In genomic region chr15:51739056-51739455, GRCh38 we compare ENCODE assay signal across 21 cellular contexts. TPM values are rescaled to one million over a fixed set of nuclear protein-coding genes. Genes with fewer than 3 reads are reported as not detected.
DNase-seq lines count a peak whose midpoint lies in the region; ATAC-seq and TF ChIP-seq lines count a peak whose summit lies in the region.
"Had no signal": no experiment of that assay in that cellular context is flagged by ENCODE, and none has a peak within 500 bp of the region (broad histone marks: within the 10 kb centered on the region; RNA-seq: fewer than 3 reads in every experiment).

No MANE protein-coding gene starts in this region.

- no peaks in the 10 kb centered on the region for H3K79me2 ChIP-seq in GM23248 (ENCODE audit: insufficient read depth)

- POLR2A ChIA-PET in activated CD8-positive, alpha-beta T cell treated with anti-CD3 and anti-CD28 coated beads, Interleukin-2, amount 10 ng/mL, durations not matched to agents 7 days and 5 days (lab: Charles Lee) = no interaction called here
- POLR2A ChIA-PET in activated CD8-positive, alpha-beta T cell treated with anti-CD3 and anti-CD28 coated beads for 36 hours (lab: Charles Lee) = interaction anchor here (1.6 kb wide), 1 partner anchor 13 kb away, joined by 6 read pairs; no protein-coding TSS in a partner anchor

- H3K9me2 ChIP-seq in GM23248 (ENCODE audit: insufficient read depth) = no peaks in the 10 kb centered on the region

- ATAC-seq in activated CD8-positive, alpha-beta T cell treated with anti-CD3 and anti-CD28 coated beads, Interleukin-2, amount 10 ng/mL, durations not matched to agents 7 days and 5 days = no peak
- ATAC-seq in activated CD8-positive, alpha-beta T cell treated with anti-CD3 and anti-CD28 coated beads for 36 hours = no peak
- peak; percentile 28; the same call in 2 of the 3 replicates for ATAC-seq in RWPE2 (ENCODE audit: low read depth)
- no peak for ATAC-seq in effector memory CD8-positive, alpha-beta T cell (replicated peaks)
- no peak for ATAC-seq in HG02588 (IDR thresholded peaks at IDR 0.05; ENCODE audit: unreplicated experiment)

- H3K4me1 Mint-ChIP-seq in activated CD8-positive, alpha-beta T cell treated with anti-CD3 and anti-CD28 coated beads, Interleukin-2, amount 10 ng/mL, durations not matched to agents 7 days and 5 days (ENCODE audit: low read depth) = peaks cover 34% of the 10 kb centered on the region
- H3K4me1 Mint-ChIP-seq in activated CD8-positive, alpha-beta T cell treated with anti-CD3 and anti-CD28 coated beads for 36 hours (ENCODE audit: low read depth) = peaks cover 32% of the 10 kb centered on the region
- H3K4me1 Mint-ChIP-seq in effector memory CD8-positive, alpha-beta T cell (ENCODE audit: low read depth in 2 of 2) = peaks cover 34 to 42% of the 10 kb centered on the region in 2 donors
- H3K4me1 Mint-ChIP-seq in neural crest cell = peaks cover 16% of the 10 kb centered on the region

- H3K4me2 ChIP-seq in GM23248 (ENCODE audit: unreplicated experiment) = no peak overlapping the region

- H3K9me3 ChIP-seq in RWPE2 (ENCODE audit: severe bottlenecking) (no peaks in the 10 kb centered on the region), GM23248 (ENCODE audit: low read depth) (no peaks in the 10 kb centered on the region)
- H3K9me3 ChIP-seq: sigmoid colon had no signal

- in situ Hi-C loops in GM23248 (cut with MboI) = no loop called here

- no peak overlapping the region for H2AFZ ChIP-seq in GM23248

- H3F3A ChIP-seq in GM23248 (ENCODE audit: insufficient read depth) = peaks cover 5% of the 10 kb centered on the region

- no peak overlapping the region for H3K27ac ChIP-seq in RWPE2 (ENCODE audit: poor library complexity, severe bottlenecking)
- H3K27ac ChIP-seq in GM23248 = no peak overlapping the region
- H3K27ac ChIP-seq: brain microvascular endothelial cell, HL-60, KMS-11 had no signal

- TF ChIP-seq CTCF in activated CD8-positive, alpha-beta T cell treated with anti-CD3 and anti-CD28 coated beads for 36 hours (IDR thresholded peaks at IDR 0.05) = no peak
- TF ChIP-seq CTCF in RWPE2 (IDR thresholded peaks at IDR 0.05; ENCODE audit: poor library complexity, severe bottlenecking) = no peak
- TF ChIP-seq CTCF in neural crest cell (conservative IDR thresholded peaks at IDR 0.05) = no peak

- H3K36me3 ChIP-seq in RWPE2 (ENCODE audit: low read depth) = no peaks in the 10 kb centered on the region
- H3K36me3 ChIP-seq in GM23248 (ENCODE audit: low read depth) = no peaks in the 10 kb centered on the region
- H3K36me3 ChIP-seq: brain microvascular endothelial cell, sigmoid colon had no signal

- no peaks in the 10 kb centered on the region for H3K27me3 ChIP-seq in RWPE2 (ENCODE audit: insufficient read depth, poor library complexity, severe bottlenecking)
- peaks cover 8% of the 10 kb centered on the region; the same call in 1 of the 2 replicates for H3K27me3 ChIP-seq in GM23248 (replicated peaks; ENCODE audit: insufficient read depth)
- H3K27me3 ChIP-seq: brain microvascular endothelial cell, sigmoid colon had no signal

- H3K9me3 Mint-ChIP-seq in activated CD8-positive, alpha-beta T cell treated with anti-CD3 and anti-CD28 coated beads, Interleukin-2, amount 10 ng/mL, durations not matched to agents 7 days and 5 days (ENCODE audit: insufficient read depth) = no peaks in the 10 kb centered on the region
- H3K9me3 Mint-ChIP-seq in activated CD8-positive, alpha-beta T cell treated with anti-CD3 and anti-CD28 coated beads for 36 hours = no peaks in the 10 kb centered on the region
- no peaks in the 10 kb centered on the region for H3K9me3 Mint-ChIP-seq in effector memory CD8-positive, alpha-beta T cell
- no peaks in the 10 kb centered on the region for H3K9me3 Mint-ChIP-seq in neural crest cell

- WGBS in GM23248 (ENCODE audit: low coverage in 1 of 2, low lambda C conversion rate in 2 of 2, missing lambda C conversion rate in 2 of 2), 2 experiments = 90 to 91% methylated on average over 1 of the region's 1 CpG

- H3K4me3 ChIP-seq in RWPE2 (ENCODE audit: severe bottlenecking) (no peak overlapping the region), GM23248 (no peak overlapping the region)
- H3K4me3 ChIP-seq: sigmoid colon had no signal

- H3K36me3 Mint-ChIP-seq in activated CD8-positive, alpha-beta T cell treated with anti-CD3 and anti-CD28 coated beads, Interleukin-2, amount 10 ng/mL, durations not matched to agents 7 days and 5 days (ENCODE audit: low read depth) = peaks cover 2% of the 10 kb centered on the region
- peaks cover 2% of the 10 kb centered on the region for H3K36me3 Mint-ChIP-seq in activated CD8-positive, alpha-beta T cell treated with anti-CD3 and anti-CD28 coated beads for 36 hours (ENCODE audit: low read depth)
- peaks cover 14% of the 10 kb centered on the region for H3K36me3 Mint-ChIP-seq in effector memory CD8-positive, alpha-beta T cell (ENCODE audit: insufficient read depth)
- H3K36me3 Mint-ChIP-seq in neural crest cell (ENCODE audit: low read depth) = no peaks in the 10 kb centered on the region

- H3K4me1 ChIP-seq in RWPE2 (ENCODE audit: insufficient read depth, poor library complexity, severe bottlenecking) (peaks cover 22% of the 10 kb centered on the region), GM23248 (ENCODE audit: insufficient read depth) (no peaks in the 10 kb centered on the region)

- no peaks in the 10 kb centered on the region for H4K20me1 ChIP-seq in GM23248 (ENCODE audit: insufficient read depth)

- CTCF ChIA-PET in activated CD8-positive, alpha-beta T cell treated with anti-CD3 and anti-CD28 coated beads, Interleukin-2, amount 10 ng/mL, durations not matched to agents 7 days and 5 days (lab: Charles Lee) = interaction anchor here (0.9 to 11.9 kb wide), 3 partner anchors 13 to 89 kb away, joined by 3 to 155 read pairs (median 7); no protein-coding TSS in a partner anchor
- CTCF ChIA-PET in activated CD8-positive, alpha-beta T cell treated with anti-CD3 and anti-CD28 coated beads for 36 hours (lab: Charles Lee) = interaction anchor here (1.1 to 9.0 kb wide), 3 partner anchors 29 to 89 kb away, joined by 3 to 92 read pairs (median 4); no protein-coding TSS in a partner anchor

- no peak overlapping the region for H3K9ac ChIP-seq in GM23248

- no peak overlapping the region for H3K4me3 Mint-ChIP-seq in activated CD8-positive, alpha-beta T cell treated with anti-CD3 and anti-CD28 coated beads, Interleukin-2, amount 10 ng/mL, durations not matched to agents 7 days and 5 days
- H3K4me3 Mint-ChIP-seq in activated CD8-positive, alpha-beta T cell treated with anti-CD3 and anti-CD28 coated beads for 36 hours = no peak overlapping the region
- H3K4me3 Mint-ChIP-seq in effector memory CD8-positive, alpha-beta T cell = peak overlapping the region; percentile 17 to 92
- H3K4me3 Mint-ChIP-seq in neural crest cell = peak overlapping the region; percentile 70

- no peak overlapping the region for H3K27ac Mint-ChIP-seq in activated CD8-positive, alpha-beta T cell treated with anti-CD3 and anti-CD28 coated beads, Interleukin-2, amount 10 ng/mL, durations not matched to agents 7 days and 5 days
- H3K27ac Mint-ChIP-seq in activated CD8-positive, alpha-beta T cell treated with anti-CD3 and anti-CD28 coated beads for 36 hours = no peak overlapping the region
- H3K27ac Mint-ChIP-seq in effector memory CD8-positive, alpha-beta T cell = peak overlapping the region; percentile 93 to 98
- no peak overlapping the region for H3K27ac Mint-ChIP-seq in neural crest cell (ENCODE audit: unreplicated experiment)

- no peaks in the 10 kb centered on the region for H3K27me3 Mint-ChIP-seq in activated CD8-positive, alpha-beta T cell treated with anti-CD3 and anti-CD28 coated beads, Interleukin-2, amount 10 ng/mL, durations not matched to agents 7 days and 5 days (ENCODE audit: low read depth)
- no peaks in the 10 kb centered on the region for H3K27me3 Mint-ChIP-seq in activated CD8-positive, alpha-beta T cell treated with anti-CD3 and anti-CD28 coated beads for 36 hours
- H3K27me3 Mint-ChIP-seq in effector memory CD8-positive, alpha-beta T cell = no peaks in the 10 kb centered on the region
- H3K27me3 Mint-ChIP-seq in neural crest cell (ENCODE audit: low read depth) = peaks cover 49% of the 10 kb centered on the region

- intact Hi-C loops in activated CD8-positive, alpha-beta T cell treated with anti-CD3 and anti-CD28 coated beads for 36 hours (cut with micrococcal nuclease) = loop anchor here (5.0 kb wide), 1 partner anchor 87 kb away; no protein-coding TSS in a partner anchor

- DNase-seq in activated CD8-positive, alpha-beta T cell treated with anti-CD3 and anti-CD28 coated beads, Interleukin-2, amount 10 ng/mL, durations not matched to agents 7 days and 5 days = peak; percentile 18
- DNase-seq in activated CD8-positive, alpha-beta T cell treated with anti-CD3 and anti-CD28 coated beads for 36 hours = no peak
- no peak for DNase-seq in RWPE2 (ENCODE audit: low spot score)
- no peak for DNase-seq in effector memory CD8-positive, alpha-beta T cell
- no peak for DNase-seq in neural crest cell (ENCODE audit: low read depth, low spot score)
- DNase-seq in DMS79 treated with DMSO at 0.1 percent for 48 hours (lab: John Stamatoyannopoulos, UW) = no peak
- no peak for DNase-seq in GM23248
- DNase-seq: brain microvascular endothelial cell; Calu3; GDM1; islet precursor cell; NCI-H1417; NCI-H446; sigmoid colon; stimulated activated CD4-positive, alpha-beta T cell treated with anti-CD3 and anti-CD28 coated beads, Interleukin-1b, Interleukin-23, amount 100 ng/mL, for 48 hours; substantia nigra had no signal

RNA-seq across cellular contexts. Expression of gene LYSMD2, which starts 1.6 kb away (rescaled TPM):
- total RNA-seq in activated CD8-positive, alpha-beta T cell treated with anti-CD3 and anti-CD28 coated beads, Interleukin-2, amount 10 ng/mL, durations not matched to agents 7 days and 5 days = 10 to 100 TPM; 20.6 to 21.9 TPM
- 10 to 100 TPM; 18.5 to 19.0 TPM for total RNA-seq in activated CD8-positive, alpha-beta T cell treated with anti-CD3 and anti-CD28 coated beads for 36 hours
- total RNA-seq in neural crest cell = 2.4 and 3.2 TPM in 2 replicates
- total RNA-seq in GM23248 (2014; rRNA removed; shearing (Covaris generic)) = 6.3 and 7.5 TPM in 2 replicates
- polyA plus RNA-seq in GM23248 (2016; fragmentation: Nextera tagmentation; extraction: Ambion mirVana) = 6.7 and 8.1 TPM in 2 replicates

RNA-seq across cellular contexts. Expression of gene TMOD2, which starts 12.3 kb away (rescaled TPM):
- 10 to 100 TPM; 12.0 to 12.5 TPM for total RNA-seq in activated CD8-positive, alpha-beta T cell treated with anti-CD3 and anti-CD28 coated beads, Interleukin-2, amount 10 ng/mL, durations not matched to agents 7 days and 5 days
- 1 to 10 TPM; 4.8 to 7.0 TPM for total RNA-seq in activated CD8-positive, alpha-beta T cell treated with anti-CD3 and anti-CD28 coated beads for 36 hours
- total RNA-seq in neural crest cell = 17.4 and 18.9 TPM in 2 replicates
- 5.9 and 7.8 TPM in 2 replicates for total RNA-seq in GM23248 (2014; rRNA removed; shearing (Covaris generic))
- 4.1 and 4.6 TPM in 2 replicates for polyA plus RNA-seq in GM23248 (2016; fragmentation: Nextera tagmentation; extraction: Ambion mirVana)

RNA-seq across cellular contexts. Expression of gene SCG3, which starts 57.8 kb away (rescaled TPM):
- total RNA-seq in activated CD8-positive, alpha-beta T cell treated with anti-CD3 and anti-CD28 coated beads, Interleukin-2, amount 10 ng/mL, durations not matched to agents 7 days and 5 days = not detected
- total RNA-seq in activated CD8-positive, alpha-beta T cell treated with anti-CD3 and anti-CD28 coated beads for 36 hours = not detected
- 7.5 and 8.1 TPM in 2 replicates for total RNA-seq in neural crest cell
- total RNA-seq in GM23248 (2014; rRNA removed; shearing (Covaris generic)) = not detected in 2 replicates
- 0.20 TPM in 1 of 2 replicates, not detected in the other for polyA plus RNA-seq in GM23248 (2016; fragmentation: Nextera tagmentation; extraction: Ambion mirVana)
- total RNA-seq: Calu3, osteocyte had no signal
- polyA plus RNA-seq: AG04450 had no signal

Comparison
In these comparisons a context has a peak if more than half of its experiments do, and no peak if none do; other contexts are left out.
1. H3K27ac Mint-ChIP-seq: peak in effector memory CD8-positive, alpha-beta T cell (2 of 2); none in activated CD8-positive, alpha-beta T cell treated with anti-CD3 and anti-CD28 coated beads, Interleukin-2, amount 10 ng/mL, durations not matched to agents 7 days and 5 days (single experiment), activated CD8-positive, alpha-beta T cell treated with anti-CD3 and anti-CD28 coated beads for 36 hours (single experiment) and neural crest cell (single experiment).
2. H3K4me3 Mint-ChIP-seq: peak in effector memory CD8-positive, alpha-beta T cell (2 of 2) and neural crest cell (single experiment); none in activated CD8-positive, alpha-beta T cell treated with anti-CD3 and anti-CD28 coated beads, Interleukin-2, amount 10 ng/mL, durations not matched to agents 7 days and 5 days (single experiment) and activated CD8-positive, alpha-beta T cell treated with anti-CD3 and anti-CD28 coated beads for 36 hours (single experiment).